ENCODE assay signal across 10 cellular contexts in the genomic region with DNA sequence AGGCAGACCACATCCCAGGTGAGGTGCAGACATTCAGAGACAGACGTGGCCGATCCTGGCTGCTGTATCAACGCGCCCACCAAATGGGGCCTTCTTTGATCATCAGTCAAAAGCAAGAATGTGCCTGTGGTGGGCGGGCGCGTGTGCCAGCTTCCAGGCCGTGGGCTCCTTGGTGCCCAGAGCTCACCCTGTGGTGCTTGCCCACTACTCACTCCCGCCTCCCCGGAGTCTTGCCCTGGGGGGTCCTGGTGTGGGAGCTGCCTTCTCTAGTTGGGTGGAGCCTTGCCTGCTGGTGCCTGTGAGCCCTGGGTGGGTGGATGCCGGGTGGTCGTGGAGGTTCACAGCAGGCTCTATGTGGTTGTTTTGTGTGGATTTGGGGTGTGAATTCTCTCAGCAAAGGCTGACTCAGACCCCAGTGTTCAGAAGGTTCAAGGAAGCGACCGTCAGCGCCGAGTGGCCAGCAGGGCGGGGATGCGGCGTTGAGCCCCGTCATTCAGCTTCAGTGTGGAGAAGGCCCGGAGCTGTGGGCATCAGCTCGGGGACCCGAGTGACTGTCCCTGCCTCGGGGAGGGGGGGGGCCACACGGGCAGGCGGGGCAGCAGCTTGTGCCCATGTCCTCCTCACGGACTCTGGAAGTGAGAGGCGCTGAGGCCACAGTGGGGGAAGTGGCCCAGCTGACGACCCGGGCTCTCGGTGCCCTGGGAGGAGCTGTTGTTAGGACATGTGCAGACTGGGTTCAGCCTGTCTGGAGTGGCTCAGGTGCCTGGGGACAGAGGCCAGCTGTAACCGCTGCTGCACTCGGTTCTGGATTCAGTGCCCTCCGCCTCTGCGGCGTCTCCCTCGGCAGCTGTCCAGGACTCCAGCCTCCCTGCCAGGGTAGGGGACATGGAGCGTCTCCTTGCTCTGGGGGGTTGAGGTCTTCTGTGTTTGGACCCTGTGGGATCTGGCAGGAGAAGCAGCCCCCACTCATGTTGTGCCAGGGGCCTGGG.
DNase-seq lines count a peak whose midpoint lies in the region; ATAC-seq and TF ChIP-seq lines count a peak whose summit lies in the region.
"Had no signal": no experiment of that assay in that cellular context is flagged by ENCODE, and none has a peak within 500 bp of the region (broad histone marks: within the 10 kb centered on the region; RNA-seq: fewer than 3 reads in every experiment).

No MANE protein-coding gene starts in this region.

- H3K4me3 ChIP-seq in HEK293 (ENCODE audit: low read depth, low read length) (no peak overlapping the region), skin epidermis (no peak overlapping the region), Karpas-422 (ENCODE audit: low read length) (no peak overlapping the region), PC-3 (ENCODE audit: low read length) (no peak overlapping the region)

- POLR2A ChIA-PET in HEK293 (lab: Yijun Ruan, JAX), result interaction anchor here (1.4 to 1.8 kb wide), 2 partner anchors 12 to 71 kb away, joined by 3 to 4 read pairs; no protein-coding TSS in a partner anchor
- POLR2A ChIA-PET in PC-3 (lab: Charles Lee; ENCODE audit: unreplicated experiment), result no interaction called here

- ATAC-seq in left cardiac atrium (peak; percentile 53 to 79), PC-3 (no peak)

- no peaks in the 10 kb centered on the region for H3K9me3 Mint-ChIP-seq in activated T-helper 1 cell treated with anti-CD3 and anti-CD28 coated beads, Interleukin-12 subunit alpha, Interleukin-12 subunit beta, Interleukin-2, Interleukin-4 antibody, amounts not matched to agents 30 ng/mL and 10 ng/mL and 1 ng/mL, durations not matched to agents 14 hours and 24 hours and 36 hours

- H3K79me2 ChIP-seq in Karpas-422 (ENCODE audit: low read length), result no peaks in the 10 kb centered on the region
- H3K79me2 ChIP-seq in PC-3 (ENCODE audit: low read length), result peaks cover 90% of the 10 kb centered on the region

- H3K4me2 ChIP-seq in Karpas-422 (ENCODE audit: low read depth, low read length, poor library complexity, severe bottlenecking) (no peak overlapping the region), PC-3 (ENCODE audit: low read length) (no peak overlapping the region)

- 0 out of 2 replicates have a peak overlapping the region, but pooled peaks have one; percentile 24 for H3K27ac ChIP-seq in HEK293 (ENCODE audit: extremely low read depth, low read depth, low read length)
- peak overlapping the region in 17 of 21 experiments; percentile 1 to 93 (median 87) for H3K27ac ChIP-seq in skin epidermis
- H3K27ac ChIP-seq in Karpas-422 (ENCODE audit: low read length), result no peak overlapping the region
- H3K27ac ChIP-seq in PC-3 (ENCODE audit: low read length), result no peak overlapping the region
- H3K27ac ChIP-seq: HL-60 had no signal

- no peak overlapping the region for H2AFZ ChIP-seq in Karpas-422 (ENCODE audit: low read length)
- no peak overlapping the region for H2AFZ ChIP-seq in PC-3 (ENCODE audit: low read length)

- CTCF ChIA-PET in HEK293 (lab: Yijun Ruan, JAX) (interaction anchor here (0.6 kb wide), 1 partner anchor 13 kb away, joined by 4 read pairs; no protein-coding TSS in a partner anchor), PC-3 (lab: Charles Lee) (no interaction called here)

- intact Hi-C loops in activated T-helper 1 cell treated with anti-CD3 and anti-CD28 coated beads, Interleukin-12 subunit alpha, Interleukin-12 subunit beta, Interleukin-2, Interleukin-4 antibody, amounts not matched to agents 30 ng/mL and 10 ng/mL and 1 ng/mL, durations not matched to agents 14 hours and 24 hours and 36 hours (cut with micrococcal nuclease), result loop anchor here (10.0 kb wide), 2 partner anchors 86 to 226 kb away; a partner anchor contains a TSS
- intact Hi-C loops in left cardiac atrium (cut with DNase I), result no loop called here
- intact Hi-C loops in PC-3 (cut with micrococcal nuclease), result no loop called here

- no peak for TF ChIP-seq CTCF in HEK293 (tag by site-specific recombination; IDR thresholded peaks at IDR 0.05)
- TF ChIP-seq CTCF in PC-3 (conservative IDR thresholded peaks at IDR 0.05; ENCODE audit: low read depth, low read length), result no peak

- H3F3A ChIP-seq in PC-3 (ENCODE audit: low read length, unreplicated experiment), result no peaks in the 10 kb centered on the region

- H4K20me1 ChIP-seq in Karpas-422 (ENCODE audit: insufficient read depth, low read depth, low read length) (peaks cover 61% of the 10 kb centered on the region; the same call in 1 of the 2 replicates), PC-3 (ENCODE audit: low read length) (peaks cover 40% of the 10 kb centered on the region)

- H3K9ac ChIP-seq in Karpas-422 (ENCODE audit: low read length) (no peak overlapping the region), PC-3 (ENCODE audit: low read length) (no peak overlapping the region)

- H3K4me3 Mint-ChIP-seq in activated T-helper 1 cell treated with anti-CD3 and anti-CD28 coated beads, Interleukin-12 subunit alpha, Interleukin-12 subunit beta, Interleukin-2, Interleukin-4 antibody, amounts not matched to agents 30 ng/mL and 10 ng/mL and 1 ng/mL, durations not matched to agents 14 hours and 24 hours and 36 hours, result no peak overlapping the region

- peak overlapping the region; percentile 91 for H3K27ac Mint-ChIP-seq in activated T-helper 1 cell treated with anti-CD3 and anti-CD28 coated beads, Interleukin-12 subunit alpha, Interleukin-12 subunit beta, Interleukin-2, Interleukin-4 antibody, amounts not matched to agents 30 ng/mL and 10 ng/mL and 1 ng/mL, durations not matched to agents 14 hours and 24 hours and 36 hours

- peaks cover 44% of the 10 kb centered on the region for H3K4me1 Mint-ChIP-seq in activated T-helper 1 cell treated with anti-CD3 and anti-CD28 coated beads, Interleukin-12 subunit alpha, Interleukin-12 subunit beta, Interleukin-2, Interleukin-4 antibody, amounts not matched to agents 30 ng/mL and 10 ng/mL and 1 ng/mL, durations not matched to agents 14 hours and 24 hours and 36 hours (ENCODE audit: low read depth)

- no peaks in the 10 kb centered on the region for H3K27me3 Mint-ChIP-seq in activated T-helper 1 cell treated with anti-CD3 and anti-CD28 coated beads, Interleukin-12 subunit alpha, Interleukin-12 subunit beta, Interleukin-2, Interleukin-4 antibody, amounts not matched to agents 30 ng/mL and 10 ng/mL and 1 ng/mL, durations not matched to agents 14 hours and 24 hours and 36 hours (ENCODE audit: insufficient read depth)

- H3K9me3 ChIP-seq in HEK293 (ENCODE audit: control insufficient read depth, insufficient read depth, low read depth, low read length), result no peaks in the 10 kb centered on the region
- no peaks in the 10 kb centered on the region for H3K9me3 ChIP-seq in Karpas-422 (ENCODE audit: low read length)
- no peaks in the 10 kb centered on the region for H3K9me3 ChIP-seq in PC-3 (ENCODE audit: low read length)

- H3K4me1 ChIP-seq in HEK293 (ENCODE audit: control insufficient read depth, insufficient read depth, low read length) (peaks cover 12% of the 10 kb centered on the region), Karpas-422 (ENCODE audit: low read length) (peaks cover 20% of the 10 kb centered on the region), PC-3 (ENCODE audit: insufficient read depth, low read length) (no peaks in the 10 kb centered on the region)

- DNase-seq in activated T-helper 1 cell treated with anti-CD3 and anti-CD28 coated beads, Interleukin-12 subunit alpha, Interleukin-12 subunit beta, Interleukin-2, Interleukin-4 antibody, amounts not matched to agents 30 ng/mL and 10 ng/mL and 1 ng/mL, durations not matched to agents 14 hours and 24 hours and 36 hours (ENCODE audit: low spot score), result no peak
- DNase-seq in left cardiac atrium (peak; percentile 79), Karpas-422 (no peak), PC-3 (no peak), HT-29 (ENCODE audit: low spot score) (no peak)
- DNase-seq in stimulated activated CD4-positive, alpha-beta T cell treated with anti-CD3 and anti-CD28 coated beads, Interleukin-4, amount 100 ng/mL, for 24 hours, result no peak
- DNase-seq: GF-D8 had no signal

- no peaks in the 10 kb centered on the region for H3K9me2 ChIP-seq in Karpas-422 (replicated peaks; ENCODE audit: insufficient read depth, low read length)
- no peaks in the 10 kb centered on the region for H3K9me2 ChIP-seq in PC-3 (replicated peaks; ENCODE audit: low read length)

- no peaks in the 10 kb centered on the region for H3K27me3 ChIP-seq in Karpas-422 (ENCODE audit: low read length)
- no peaks in the 10 kb centered on the region for H3K27me3 ChIP-seq in PC-3 (ENCODE audit: low read length)

- H3K36me3 ChIP-seq in HEK293 (ENCODE audit: control insufficient read depth in 2 of 2, insufficient read depth in 1 of 2, low read length in 2 of 2), result peaks cover 0 to 53% of the 10 kb centered on the region in 2 experiments; a peak in 1 of 3 replicates
- no peaks in the 10 kb centered on the region for H3K36me3 ChIP-seq in Karpas-422 (ENCODE audit: insufficient read depth, low read length)
- peaks cover 2% of the 10 kb centered on the region; the same call in 1 of the 2 replicates for H3K36me3 ChIP-seq in PC-3 (ENCODE audit: low read depth, low read length)

- BruUV-seq in PC-3 (replicated peaks; lab: Mats Ljungman, UMichigan), result no TSS peak

- peaks cover 1% of the 10 kb centered on the region for H3K36me3 Mint-ChIP-seq in activated T-helper 1 cell treated with anti-CD3 and anti-CD28 coated beads, Interleukin-12 subunit alpha, Interleukin-12 subunit beta, Interleukin-2, Interleukin-4 antibody, amounts not matched to agents 30 ng/mL and 10 ng/mL and 1 ng/mL, durations not matched to agents 14 hours and 24 hours and 36 hours (ENCODE audit: low read depth)

TF ChIP-seq in HEK293, 187 proteins besides CTCF, POLR2A, EP300 and RAD21 (continues in another document):
- no peak for TF ChIP-seq ZNF19 (tag by site-specific recombination; IDR thresholded peaks at IDR 0.05; ENCODE audit: low read depth)
- TF ChIP-seq ZNF76 (tag by site-specific recombination; IDR thresholded peaks at IDR 0.05; ENCODE audit: borderline replicate concordance, low read depth), result no peak
- TF ChIP-seq ZNF549 (tag by site-specific recombination; IDR thresholded peaks at IDR 0.05), result no peak
- TF ChIP-seq, protein P1, sequence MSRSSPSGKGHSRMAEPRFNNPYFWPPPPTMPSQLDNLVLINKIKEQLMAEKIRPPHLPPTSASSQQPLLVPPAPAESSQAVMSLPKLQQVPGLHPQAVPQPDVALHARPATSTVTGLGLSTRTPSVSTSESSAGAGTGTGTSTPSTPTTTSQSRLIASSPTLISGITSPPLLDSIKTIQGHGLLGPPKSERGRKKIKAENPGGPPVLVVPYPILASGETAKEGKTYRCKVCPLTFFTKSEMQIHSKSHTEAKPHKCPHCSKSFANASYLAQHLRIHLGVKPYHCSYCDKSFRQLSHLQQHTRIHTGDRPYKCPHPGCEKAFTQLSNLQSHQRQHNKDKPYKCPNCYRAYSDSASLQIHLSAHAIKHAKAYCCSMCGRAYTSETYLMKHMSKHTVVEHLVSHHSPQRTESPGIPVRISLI (tag by site-specific recombination; IDR thresholded peaks at IDR 0.05), result no peak
- TF ChIP-seq ZNF157 (tag by site-specific recombination; IDR thresholded peaks at IDR 0.05), result no peak
- TF ChIP-seq ZNF391 (tag by site-specific recombination; IDR thresholded peaks at IDR 0.05; ENCODE audit: borderline replicate concordance, low read depth), result no peak
- TF ChIP-seq GLIS2 (tag by site-specific recombination; IDR thresholded peaks at IDR 0.05), result 0 out of 2 replicates have a peak, but pooled peaks have one; percentile 23
- no peak for TF ChIP-seq ZNF341 (tag by site-specific recombination; IDR thresholded peaks at IDR 0.05; ENCODE audit: low read depth)

Comparison
In these comparisons a context has a peak if more than half of its experiments do, and no peak if none do; other contexts are left out.
1. H3K27ac ChIP-seq: peak in HEK293 (single experiment) and skin epidermis (17 of 21); none in Karpas-422 (single experiment) and PC-3 (single experiment).